In the genomic region with DNA sequence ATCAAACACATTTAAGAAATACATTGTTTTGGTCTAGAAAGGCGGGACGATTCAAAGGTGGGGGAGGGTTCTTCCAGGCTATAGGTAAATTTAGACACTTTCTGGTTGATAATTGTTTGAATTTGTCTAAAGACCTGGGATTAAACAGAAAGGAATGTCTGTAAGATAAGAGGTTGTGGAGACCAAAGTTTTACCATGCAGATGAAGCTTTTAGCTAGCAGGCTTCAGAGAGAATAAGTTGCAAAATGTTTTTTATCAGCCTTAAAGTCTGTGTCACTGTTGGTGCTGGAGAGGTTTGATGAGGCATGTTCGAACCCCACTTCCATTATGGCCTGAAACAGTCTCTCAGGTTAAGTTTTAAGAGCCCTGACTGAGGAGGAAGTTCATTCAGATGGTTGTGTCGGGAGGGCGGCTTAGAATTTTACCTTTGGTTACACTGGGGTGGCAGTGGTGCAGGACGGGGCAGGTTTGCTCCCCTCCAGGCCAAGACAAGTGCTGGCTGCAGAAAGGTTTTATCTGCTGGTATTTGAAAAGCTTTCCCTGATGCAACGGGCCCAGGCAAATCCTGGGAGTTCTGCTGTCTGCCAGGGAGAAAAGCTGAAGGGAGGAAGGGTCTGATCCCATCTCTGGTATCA, we compare ENCODE assay signal across 27 cellular contexts. TPM values are rescaled to one million over a fixed set of nuclear protein-coding genes. Genes with fewer than 3 reads are reported as not detected.
DNase-seq lines count a peak whose midpoint lies in the region; ATAC-seq and TF ChIP-seq lines count a peak whose summit lies in the region.
"Had no signal": no experiment of that assay in that cellular context is flagged by ENCODE, and none has a peak within 500 bp of the region (broad histone marks: within the 10 kb centered on the region; RNA-seq: fewer than 3 reads in every experiment).

No MANE protein-coding gene starts in this region.

- H3K9me3 Mint-ChIP-seq in activated T-helper 17 cell treated with anti-CD3 and anti-CD28 coated beads, Interleukin-2, amount 50 U/mL, for 72 hours: no peaks in the 10 kb centered on the region
- H3K9me3 Mint-ChIP-seq: activated CD4-positive, alpha-beta T cell treated with anti-CD3 and anti-CD28 coated beads, Interleukin-2, amount 10 ng/mL, durations not matched to agents 7 days and 5 days; CD4-positive, alpha-beta T cell; naive thymus-derived CD4-positive, alpha-beta T cell had no signal

- H3K27ac ChIP-seq in BLaER1: peak overlapping the region; percentile 77
- peak overlapping the region; percentile 54 to 84 for H3K27ac ChIP-seq in esophagus (ENCODE audit: low read depth in 2 of 2, low read length in 1 of 2)
- peak overlapping the region; percentile 86 for H3K27ac ChIP-seq in neutrophil
- H3K27ac ChIP-seq: psoas muscle, testis had no signal

- H3K4me1 Mint-ChIP-seq in activated T-helper 17 cell treated with anti-CD3 and anti-CD28 coated beads, Interleukin-2, amount 50 U/mL, for 72 hours: no peaks in the 10 kb centered on the region

- no peak overlapping the region for H3K4me3 Mint-ChIP-seq in activated T-helper 17 cell treated with anti-CD3 and anti-CD28 coated beads, Interleukin-2, amount 50 U/mL, for 72 hours
- H3K4me3 Mint-ChIP-seq: activated CD4-positive, alpha-beta T cell treated with anti-CD3 and anti-CD28 coated beads, Interleukin-2, amount 10 ng/mL, durations not matched to agents 7 days and 5 days; CD4-positive, alpha-beta T cell; naive thymus-derived CD4-positive, alpha-beta T cell had no signal

- no peak for TF ChIP-seq CTCF in neutrophil (IDR thresholded peaks at IDR 0.05)

- H3K4me3 ChIP-seq in BLaER1 (peak overlapping the region; percentile 22; the same call in 1 of the 2 replicates), esophagus (ENCODE audit: low read depth in 1 of 2, low read length in 2 of 2) (no peak overlapping the region), neutrophil (ENCODE audit: low read depth in 1 of 2, low read length in 1 of 2) (peak overlapping the region; percentile 1 to 15)
- H3K4me3 ChIP-seq: psoas muscle, testis had no signal

- no peak overlapping the region for H3K27ac Mint-ChIP-seq in activated T-helper 17 cell treated with anti-CD3 and anti-CD28 coated beads, Interleukin-2, amount 50 U/mL, for 72 hours
- H3K27ac Mint-ChIP-seq: activated CD4-positive, alpha-beta T cell treated with anti-CD3 and anti-CD28 coated beads, Interleukin-2, amount 10 ng/mL, durations not matched to agents 7 days and 5 days; CD4-positive, alpha-beta T cell had no signal

- H3K9me3 ChIP-seq in BLaER1 (peaks cover 21% of the 10 kb centered on the region), esophagus (ENCODE audit: control insufficient read depth in 2 of 2, insufficient read depth in 1 of 2, low read depth in 1 of 2, low read length in 1 of 2) (no peaks in the 10 kb centered on the region), neutrophil (no peaks in the 10 kb centered on the region)
- H3K9me3 ChIP-seq: psoas muscle, testis had no signal

- peaks cover 19% of the 10 kb centered on the region for H3K27me3 Mint-ChIP-seq in activated T-helper 17 cell treated with anti-CD3 and anti-CD28 coated beads, Interleukin-2, amount 50 U/mL, for 72 hours

- no peaks in the 10 kb centered on the region for H4K20me1 ChIP-seq in BLaER1

- no peaks in the 10 kb centered on the region for H3K27me3 ChIP-seq in BLaER1
- no peaks in the 10 kb centered on the region for H3K27me3 ChIP-seq in esophagus (ENCODE audit: control insufficient read depth in 1 of 2, insufficient read depth in 2 of 2, low read length in 2 of 2)
- no peaks in the 10 kb centered on the region for H3K27me3 ChIP-seq in neutrophil
- H3K27me3 ChIP-seq: testis had no signal

- no peak for ATAC-seq in GM21737 (IDR thresholded peaks at IDR 0.05; ENCODE audit: unreplicated experiment)
- no peak for ATAC-seq in activated T-helper 17 cell treated with anti-CD3 and anti-CD28 coated beads, Interleukin-2, amount 50 U/mL, for 72 hours (replicated peaks)
- ATAC-seq: naive thymus-derived CD4-positive, alpha-beta T cell had no signal

- peak overlapping the region; percentile 76 for H3K4me2 ChIP-seq in BLaER1

- H3K9ac ChIP-seq in BLaER1: peak overlapping the region; percentile 65

- H3K36me3 Mint-ChIP-seq in activated T-helper 17 cell treated with anti-CD3 and anti-CD28 coated beads, Interleukin-2, amount 50 U/mL, for 72 hours (ENCODE audit: low read depth): no peaks in the 10 kb centered on the region

- 44 to 62% methylated on average over 7 of the region's 7 CpGs for WGBS in esophagus, 2 donors

- peak; percentile 12 for DNase-seq in KG1 (lab: John Stamatoyannopoulos, UW)
- DNase-seq in activated CD8-positive, alpha-beta memory T cell treated with anti-CD3 and anti-CD28 coated beads, Interleukin-2, amount 50 U/mL, for 4 hours: no peak
- no peak for DNase-seq in stimulated activated CD4-positive, alpha-beta T cell treated with anti-CD3 and anti-CD28 coated beads, Interleukin-4, amount 100 ng/mL, for 24 hours
- DNase-seq: ACHN; activated CD4-positive, alpha-beta T cell treated with anti-CD3 and anti-CD28 coated beads, Interleukin-2, amount 10 ng/mL, durations not matched to agents 7 days and 5 days; activated gamma-delta T cell treated with Interleukin-2 at 50 U/mL for 16 hours; CD4-positive, alpha-beta T cell; cerebellar nuclear complex; DND-41; effector memory CD4-positive, alpha-beta T cell; islet precursor cell; naive thymus-derived CD4-positive, alpha-beta T cell; NCI-H1092 treated with DMSO at 0.1 percent for 48 hours; NCI-H2029 treated with DMSO at 0.1 percent for 48 hours; NCI-H446 treated with DMSO at 0.1 percent for 48 hours; psoas muscle; stimulated activated CD4-positive, alpha-beta T cell treated with anti-CD3 and anti-CD28 coated beads, Interleukin-12 subunit alpha, Interleukin-12 subunit beta, amount 100 ng/mL, for 4 hours; SW 1271 had no signal

- no peaks in the 10 kb centered on the region for H3K36me3 ChIP-seq in BLaER1
- no peaks in the 10 kb centered on the region for H3K36me3 ChIP-seq in esophagus (ENCODE audit: control insufficient read depth in 2 of 2, insufficient read depth in 2 of 2, low read length in 1 of 2)
- no peaks in the 10 kb centered on the region for H3K36me3 ChIP-seq in neutrophil

- H3K4me1 ChIP-seq in BLaER1 (peaks cover 77% of the 10 kb centered on the region), esophagus (ENCODE audit: control insufficient read depth in 2 of 2, insufficient read depth in 2 of 2, low read length in 1 of 2) (peaks cover 0 to 5% of the 10 kb centered on the region in 2 donors), neutrophil (ENCODE audit: control insufficient read depth in 1 of 2, insufficient read depth in 1 of 2, low read depth in 1 of 2, low read length in 1 of 2) (peaks cover 89 to 93% of the 10 kb centered on the region in 2 experiments)
- H3K4me1 ChIP-seq: psoas muscle, testis had no signal

RNA-seq across cellular contexts. Expression of a gene that starts 16.0 kb away (rescaled TPM):
- polyA plus RNA-seq in esophagus: 1 to 10 TPM; 3.5 to 3.6 TPM
- total RNA-seq in activated T-helper 17 cell treated with anti-CD3 and anti-CD28 coated beads, Interleukin-2, amount 50 U/mL, for 72 hours: under 1 TPM in 1 of 2 donors, not detected in 1; 0.87 TPM
- total RNA-seq: activated CD4-positive, alpha-beta T cell treated with anti-CD3 and anti-CD28 coated beads, Interleukin-2, amount 10 ng/mL, durations not matched to agents 7 days and 5 days; CD4-positive, alpha-beta T cell; H1 had no signal
- polyA plus RNA-seq: naive thymus-derived CD4-positive, alpha-beta T cell had no signal

RNA-seq across cellular contexts. Expression of a gene that starts 43.5 kb away (rescaled TPM):
- polyA plus RNA-seq in esophagus: 10 to 100 TPM; 15.7 to 15.9 TPM
- 10 to 100 TPM; 16.0 to 23.8 TPM for total RNA-seq in activated T-helper 17 cell treated with anti-CD3 and anti-CD28 coated beads, Interleukin-2, amount 50 U/mL, for 72 hours

RNA-seq across cellular contexts. Expression of a gene that starts 59.2 kb away (rescaled TPM):
- not detected for polyA plus RNA-seq in esophagus
- not detected for total RNA-seq in activated T-helper 17 cell treated with anti-CD3 and anti-CD28 coated beads, Interleukin-2, amount 50 U/mL, for 72 hours
- total RNA-seq: activated CD4-positive, alpha-beta T cell treated with anti-CD3 and anti-CD28 coated beads, Interleukin-2, amount 10 ng/mL, durations not matched to agents 7 days and 5 days; CD4-positive, alpha-beta T cell; H1; LHCN-M2; naive thymus-derived CD4-positive, alpha-beta T cell; psoas muscle; RPMI7951 had no signal
- polyA plus RNA-seq: H1, psoas muscle had no signal

Comparison
In these comparisons a context has a peak if more than half of its experiments do, and no peak if none do; other contexts are left out.
1. H3K4me3 ChIP-seq: peak in BLaER1 (single experiment) and neutrophil (2 of 2); none in esophagus (0 of 2).
2. Peak in every context shown above with its lines, with median percentiles within 50 percentile points of each other: H3K27ac ChIP-seq.